8 cellular contexts compared by ENCODE assay signal in the genomic region with DNA sequence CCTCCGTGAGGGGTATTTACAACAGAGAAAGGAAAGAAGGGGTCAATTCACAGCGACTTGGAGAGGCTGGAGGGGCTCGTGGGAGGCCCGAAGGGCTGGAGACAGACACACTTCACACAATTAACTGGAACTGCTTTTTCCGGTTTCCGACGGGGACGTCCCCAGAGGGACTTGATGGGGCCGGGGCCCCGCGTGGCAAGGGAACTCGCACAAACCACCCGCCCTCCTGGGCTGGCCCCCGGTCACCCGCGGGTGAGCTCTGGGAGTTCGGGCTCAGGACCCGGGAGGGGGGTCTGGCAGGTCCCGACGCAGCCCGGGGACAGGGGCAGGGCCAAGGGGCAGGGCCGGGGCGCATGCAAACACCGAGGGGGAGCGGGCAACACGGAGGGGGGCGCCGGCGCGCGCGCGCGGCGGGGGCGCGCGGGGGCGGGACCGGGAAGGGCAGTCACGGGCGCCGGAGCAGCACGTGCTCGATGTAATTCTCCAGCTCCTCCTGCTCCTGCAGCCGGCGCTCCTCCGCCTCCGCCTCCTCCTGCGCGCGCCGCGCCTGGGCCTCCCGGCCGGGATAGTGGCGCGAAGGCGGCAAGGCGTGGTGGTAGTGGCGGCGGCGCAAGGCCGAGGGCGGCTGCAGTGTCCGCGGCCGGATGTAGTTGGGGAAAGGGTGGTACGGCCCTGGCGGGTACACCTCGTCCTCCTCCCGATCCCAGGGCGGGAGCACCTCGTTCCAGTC. TPM values are rescaled to one million over a fixed set of nuclear protein-coding genes. Genes with fewer than 3 reads are reported as not detected.
A peak's percentile ranks its signal among the peaks of the same experiment; 100 is the strongest.
DNase-seq lines count a peak whose midpoint lies in the region; ATAC-seq and TF ChIP-seq lines count a peak whose summit lies in the region.

No MANE protein-coding gene starts in this region.

- no peak overlapping the region for H2AFZ ChIP-seq in PC-9

- H3K36me3 ChIP-seq in PC-9 (ENCODE audit: low read depth), result peaks cover 4% of the 10 kb centered on the region; the same call in 1 of the 2 replicates

- peaks cover 45% of the 10 kb centered on the region for H3F3A ChIP-seq in PC-9 (ENCODE audit: insufficient read depth, low read depth)

- peaks cover 18% of the 10 kb centered on the region for H3K79me2 ChIP-seq in PC-9 (ENCODE audit: low read depth)

- no peaks in the 10 kb centered on the region for H3K9me3 Mint-ChIP-seq in mesothelial cell of epicardium

- peaks cover 53% of the 10 kb centered on the region for H3K27me3 Mint-ChIP-seq in mesothelial cell of epicardium (ENCODE audit: low read depth)

- H3K9me3 ChIP-seq in PC-9 (ENCODE audit: insufficient read depth, low read depth), result no peaks in the 10 kb centered on the region

- peaks cover 39% of the 10 kb centered on the region for H3K4me1 Mint-ChIP-seq in mesothelial cell of epicardium

- TSS peak; percentile 75 for BruUV-seq in PC-9 (replicated peaks; lab: Mats Ljungman, UMichigan)

- POLR2A ChIA-PET in PC-9 (lab: Charles Lee; ENCODE audit: unreplicated experiment), result interaction anchor here (0.7 kb wide), 2 partner anchors 20 to 63 kb away, joined by 3 read pairs; no protein-coding TSS in a partner anchor

- H3K4me3 Mint-ChIP-seq in mesothelial cell of epicardium, result peak overlapping the region; percentile 68

- H3K27ac Mint-ChIP-seq in mesothelial cell of epicardium, result peak overlapping the region; percentile 90

- H3K27ac ChIP-seq in HL-60 (replicated peaks), result no peak overlapping the region
- H3K27ac ChIP-seq in PC-9, result peak overlapping the region; percentile 79

- intact Hi-C loops in PC-9 (cut with micrococcal nuclease; ENCODE audit: unreplicated experiment), result no loop called here

- DNase-seq in COR-L47 (lab: John Stamatoyannopoulos, UW) (peak; percentile 76), HL-60 (ENCODE audit: low read depth in 1 of 2, low spot score in 1 of 2) (peak in 1 of 2 experiments; percentile 50), PC-9 (peak; percentile 52 to 74), choroid plexus epithelial cell (ENCODE audit: low read depth) (peak; percentile 54), mesothelial cell of epicardium (ENCODE audit: low spot score in 2 of 2, unreplicated experiment in 2 of 2) (peak in 1 of 2 experiments; percentile 52)
- DNase-seq in stimulated activated naive CD4-positive, alpha-beta T cell treated with Interleukin-2 at 50 U/mL for 16 hours (lab: John Stamatoyannopoulos, UW), result no peak
- no peak for DNase-seq in stimulated activated CD4-positive, alpha-beta T cell treated with anti-CD3 and anti-CD28 coated beads, Interleukin-4, amount 100 ng/mL, for 4 hours

- H3K9me2 ChIP-seq in PC-9 (ENCODE audit: insufficient read depth), result no peaks in the 10 kb centered on the region

- H3K4me1 ChIP-seq in PC-9 (replicated peaks; ENCODE audit: insufficient read depth), result peaks cover 63% of the 10 kb centered on the region

- peak overlapping the region; percentile 87 for H3K4me2 ChIP-seq in PC-9

- ATAC-seq in HG03442 (IDR thresholded peaks at IDR 0.05; ENCODE audit: unreplicated experiment), result no peak

- peaks cover 7% of the 10 kb centered on the region; the same call in 1 of the 2 replicates for H4K20me1 ChIP-seq in PC-9 (ENCODE audit: insufficient read depth)

- CTCF ChIA-PET in PC-9 (lab: Charles Lee), result interaction anchor here (0.6 to 0.9 kb wide), 3 partner anchors 19 to 76 kb away, joined by 3 to 7 read pairs (median 5); no protein-coding TSS in a partner anchor

- peak overlapping the region; percentile 32 for H3K4me3 ChIP-seq in HL-60 (replicated peaks; ENCODE audit: insufficient read depth, low read length)
- peak overlapping the region; percentile 86 for H3K4me3 ChIP-seq in PC-9
- peak overlapping the region; percentile 24 for H3K4me3 ChIP-seq in choroid plexus epithelial cell (ENCODE audit: low read depth, low read length)

- peaks cover 10% of the 10 kb centered on the region for H3K36me3 Mint-ChIP-seq in mesothelial cell of epicardium

- peaks cover 29% of the 10 kb centered on the region for H3K27me3 ChIP-seq in HL-60 (ENCODE audit: insufficient read depth, poor library complexity, severe bottlenecking)
- H3K27me3 ChIP-seq in PC-9 (ENCODE audit: insufficient read depth, low read depth), result peaks cover 9% of the 10 kb centered on the region

- TF ChIP-seq CTCF in HL-60 (IDR thresholded peaks at IDR 0.05; ENCODE audit: insufficient read depth, low read length) (no peak), PC-9 (conservative IDR thresholded peaks at IDR 0.05) (no peak), choroid plexus epithelial cell (conservative IDR thresholded peaks at IDR 0.05; ENCODE audit: low read depth, low read length) (no peak), mesothelial cell of epicardium (IDR thresholded peaks at IDR 0.05; ENCODE audit: unreplicated experiment) (no peak)

RNA-seq across cellular contexts. Expression of a gene that starts 2.7 kb away (rescaled TPM):
- total RNA-seq in PC-9 (2021), result 2.1 and 2.3 TPM in 2 replicates
- total RNA-seq in mesothelial cell of epicardium, result 0.35 to 0.38 TPM (median 0.36 TPM) in 3 replicates

RNA-seq across cellular contexts. Expression of a gene that starts 8.4 kb away (rescaled TPM):
- 227 and 308 TPM in 2 replicates for total RNA-seq in PC-9 (2021)
- total RNA-seq in mesothelial cell of epicardium, result 57.4 to 63.4 TPM (median 61.5 TPM) in 3 replicates

RNA-seq across cellular contexts. Expression of a gene that starts 17.4 kb away (rescaled TPM):
- not detected in 2 replicates for total RNA-seq in PC-9 (2021)
- not detected in 3 replicates for total RNA-seq in mesothelial cell of epicardium

RNA-seq across cellular contexts. Expression of a gene that starts 35.8 kb away (rescaled TPM):
- total RNA-seq in PC-9 (2021) (36.2 and 45.8 TPM in 2 replicates), mesothelial cell of epicardium (11.4 to 15.1 TPM (median 14.2 TPM) in 3 replicates)

RNA-seq across cellular contexts. Expression of a gene that starts 38.1 kb away (rescaled TPM):
- total RNA-seq in PC-9 (2021), result not detected in 2 replicates
- not detected in 3 replicates for total RNA-seq in mesothelial cell of epicardium

Comparison
In these comparisons a context has a peak if more than half of its experiments do, and no peak if none do; other contexts are left out.
1. DNase-seq: peak in COR-L47 (single experiment), PC-9 (2 of 2) and choroid plexus epithelial cell (single experiment); none in stimulated activated naive CD4-positive, alpha-beta T cell treated with Interleukin-2 at 50 U/mL for 16 hours (single experiment) and stimulated activated CD4-positive, alpha-beta T cell treated with anti-CD3 and anti-CD28 coated beads, Interleukin-4, amount 100 ng/mL, for 4 hours (0 of 2).
2. H3K4me3 ChIP-seq: peak in every context shown above with its lines; median percentile 86 in PC-9; 32 in HL-60; 24 in choroid plexus epithelial cell.